ENCODE assay signal across 1 cellular context in the genomic region with DNA sequence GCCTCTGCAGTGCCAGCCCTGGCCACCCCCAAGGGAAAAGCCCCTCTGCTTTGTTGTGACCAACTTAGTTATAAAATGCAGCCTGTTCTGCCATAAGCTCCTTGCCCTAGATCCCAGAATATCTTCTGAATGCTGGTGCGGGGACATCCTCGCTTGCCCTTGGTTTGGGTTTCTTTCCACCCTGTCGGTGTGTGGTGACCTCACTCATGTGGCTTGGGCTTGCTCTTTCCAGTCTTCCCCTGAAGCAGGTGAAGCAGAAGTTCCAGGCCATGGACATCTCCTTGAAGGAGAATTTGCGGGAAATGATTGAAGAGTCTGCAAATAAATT.
TF ChIP-seq lines count a peak whose summit lies in the region.

No MANE protein-coding gene starts in this region.

TF ChIP-seq in K562, 482 proteins besides CTCF, POLR2A, EP300 and RAD21:
- TF ChIP-seq FOS (IDR thresholded peaks at IDR 0.05; ENCODE audit: extremely low read depth, insufficient read length): no peak
- no peak for TF ChIP-seq SMC3 (conservative IDR thresholded peaks at IDR 0.05; ENCODE audit: insufficient read depth, low read depth, low read length)
- TF ChIP-seq MYBL2 (IDR thresholded peaks at IDR 0.05; ENCODE audit: low read depth): no peak
- peak; percentile 4; the same call in 1 of the 2 replicates for TF ChIP-seq MYBL2 (CRISPR knock-in tag; IDR thresholded peaks at IDR 0.05; ENCODE audit: borderline replicate concordance)
- TF ChIP-seq ZNF143 (CRISPR knock-in tag; IDR thresholded peaks at IDR 0.05): no peak
- TF ChIP-seq ARHGAP35 (IDR thresholded peaks at IDR 0.05; ENCODE audit: partially characterized antibody): no peak
- no peak for TF ChIP-seq KAT8 (IDR thresholded peaks at IDR 0.05; ENCODE audit: low read depth)
- no peak for TF ChIP-seq SAFB2 (IDR thresholded peaks at IDR 0.05; ENCODE audit: borderline replicate concordance, low read depth, low read length, severe bottlenecking)
- no peak for TF ChIP-seq ZNF583 (CRISPR knock-in tag; IDR thresholded peaks at IDR 0.05)
- no peak for TF ChIP-seq FOXJ3 (CRISPR knock-in tag; IDR thresholded peaks at IDR 0.05)
- TF ChIP-seq HOXB6 (CRISPR knock-in tag; IDR thresholded peaks at IDR 0.05; ENCODE audit: borderline replicate concordance): no peak
- TF ChIP-seq MAZ (CRISPR knock-in tag; conservative IDR thresholded peaks at IDR 0.05 in 1 of 2, IDR thresholded peaks at IDR 0.05 in 1 of 2): no peak
- TF ChIP-seq NFRKB (IDR thresholded peaks at IDR 0.05; ENCODE audit: low read depth): no peak
- no peak for TF ChIP-seq ZNF408 (CRISPR knock-in tag; IDR thresholded peaks at IDR 0.05; ENCODE audit: low read depth)
- no peak for TF ChIP-seq ZNF561 (CRISPR knock-in tag; conservative IDR thresholded peaks at IDR 0.05)
- no peak for TF ChIP-seq POLR2AphosphoS5 (IDR thresholded peaks at IDR 0.05; ENCODE audit: control insufficient read depth, insufficient read depth, low read depth, low read length)
- 0 out of 2 replicates have a peak, but pooled peaks have one; percentile 22 for TF ChIP-seq PRMT5 (CRISPR knock-in tag; IDR thresholded peaks at IDR 0.05)
- TF ChIP-seq NCOA2 (IDR thresholded peaks at IDR 0.05; ENCODE audit: partially characterized antibody in 2 of 2): no peak
- peak; percentile 15; the same call in 1 of the 2 replicates for TF ChIP-seq PML (IDR thresholded peaks at IDR 0.05; ENCODE audit: low read length)
- no peak for TF ChIP-seq POLR2B (IDR thresholded peaks at IDR 0.05; ENCODE audit: low read depth, partially characterized antibody)
- peak; percentile 28 for TF ChIP-seq SAP30 (IDR thresholded peaks at IDR 0.05; ENCODE audit: borderline replicate concordance, insufficient read depth, low read depth, low read length, poor library complexity, severe bottlenecking)
- 0 out of 2 replicates have a peak, but pooled peaks have one; percentile 3 for TF ChIP-seq SP1 (CRISPR knock-in tag; IDR thresholded peaks at IDR 0.05)
- TF ChIP-seq, protein P1, sequence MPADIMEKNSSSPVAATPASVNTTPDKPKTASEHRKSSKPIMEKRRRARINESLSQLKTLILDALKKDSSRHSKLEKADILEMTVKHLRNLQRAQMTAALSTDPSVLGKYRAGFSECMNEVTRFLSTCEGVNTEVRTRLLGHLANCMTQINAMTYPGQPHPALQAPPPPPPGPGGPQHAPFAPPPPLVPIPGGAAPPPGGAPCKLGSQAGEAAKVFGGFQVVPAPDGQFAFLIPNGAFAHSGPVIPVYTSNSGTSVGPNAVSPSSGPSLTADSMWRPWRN (IDR thresholded peaks at IDR 0.05; ENCODE audit: low read depth): no peak
- no peak for TF ChIP-seq HMG20B (CRISPR knock-in tag; IDR thresholded peaks at IDR 0.05)
- TF ChIP-seq, protein P2, sequence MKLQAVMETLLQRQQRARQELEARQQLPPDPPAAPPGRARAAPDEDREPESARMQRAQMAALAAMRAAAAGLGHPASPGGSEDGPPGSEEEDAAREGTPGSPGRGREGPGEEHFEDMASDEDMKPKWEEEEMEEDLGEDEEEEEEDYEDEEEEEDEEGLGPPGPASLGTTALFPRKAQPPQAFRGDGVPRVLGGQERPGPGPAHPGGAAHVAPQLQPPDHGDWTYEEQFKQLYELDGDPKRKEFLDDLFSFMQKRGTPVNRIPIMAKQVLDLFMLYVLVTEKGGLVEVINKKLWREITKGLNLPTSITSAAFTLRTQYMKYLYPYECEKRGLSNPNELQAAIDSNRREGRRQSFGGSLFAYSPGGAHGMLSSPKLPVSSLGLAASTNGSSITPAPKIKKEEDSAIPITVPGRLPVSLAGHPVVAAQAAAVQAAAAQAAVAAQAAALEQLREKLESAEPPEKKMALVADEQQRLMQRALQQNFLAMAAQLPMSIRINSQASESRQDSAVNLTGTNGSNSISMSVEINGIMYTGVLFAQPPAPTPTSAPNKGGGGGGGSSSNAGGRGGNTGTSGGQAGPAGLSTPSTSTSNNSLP (IDR thresholded peaks at IDR 0.05; ENCODE audit: borderline replicate concordance, low read depth, low read length): no peak
- TF ChIP-seq KLF6 (CRISPR knock-in tag; IDR thresholded peaks at IDR 0.05; ENCODE audit: borderline replicate concordance): no peak
- TF ChIP-seq ZNF197 (CRISPR knock-in tag; IDR thresholded peaks at IDR 0.05; ENCODE audit: low read depth): no peak
- TF ChIP-seq GATAD2A (IDR thresholded peaks at IDR 0.05): no peak
- no peak for TF ChIP-seq PHB (CRISPR knock-in tag; IDR thresholded peaks at IDR 0.05)
- TF ChIP-seq ZNF282 (CRISPR knock-in tag; IDR thresholded peaks at IDR 0.05): 0 out of 2 replicates have a peak, but pooled peaks have one; percentile 16
- no peak for TF ChIP-seq JUN (IDR thresholded peaks at IDR 0.05; ENCODE audit: borderline replicate concordance, low read depth, low read length)
- TF ChIP-seq JUN (CRISPR knock-in tag; IDR thresholded peaks at IDR 0.05; ENCODE audit: borderline replicate concordance): peak; percentile 14; the same call in 1 of the 2 replicates
- no peak for TF ChIP-seq ZZZ3 (IDR thresholded peaks at IDR 0.05)
- no peak for TF ChIP-seq ARID1B (IDR thresholded peaks at IDR 0.05)
- no peak for TF ChIP-seq BRCA1 (IDR thresholded peaks at IDR 0.05)
- 0 out of 2 replicates have a peak, but pooled peaks have one; percentile 16 for TF ChIP-seq BRCA1 (CRISPR knock-in tag; IDR thresholded peaks at IDR 0.05)
- TF ChIP-seq, protein P3, sequence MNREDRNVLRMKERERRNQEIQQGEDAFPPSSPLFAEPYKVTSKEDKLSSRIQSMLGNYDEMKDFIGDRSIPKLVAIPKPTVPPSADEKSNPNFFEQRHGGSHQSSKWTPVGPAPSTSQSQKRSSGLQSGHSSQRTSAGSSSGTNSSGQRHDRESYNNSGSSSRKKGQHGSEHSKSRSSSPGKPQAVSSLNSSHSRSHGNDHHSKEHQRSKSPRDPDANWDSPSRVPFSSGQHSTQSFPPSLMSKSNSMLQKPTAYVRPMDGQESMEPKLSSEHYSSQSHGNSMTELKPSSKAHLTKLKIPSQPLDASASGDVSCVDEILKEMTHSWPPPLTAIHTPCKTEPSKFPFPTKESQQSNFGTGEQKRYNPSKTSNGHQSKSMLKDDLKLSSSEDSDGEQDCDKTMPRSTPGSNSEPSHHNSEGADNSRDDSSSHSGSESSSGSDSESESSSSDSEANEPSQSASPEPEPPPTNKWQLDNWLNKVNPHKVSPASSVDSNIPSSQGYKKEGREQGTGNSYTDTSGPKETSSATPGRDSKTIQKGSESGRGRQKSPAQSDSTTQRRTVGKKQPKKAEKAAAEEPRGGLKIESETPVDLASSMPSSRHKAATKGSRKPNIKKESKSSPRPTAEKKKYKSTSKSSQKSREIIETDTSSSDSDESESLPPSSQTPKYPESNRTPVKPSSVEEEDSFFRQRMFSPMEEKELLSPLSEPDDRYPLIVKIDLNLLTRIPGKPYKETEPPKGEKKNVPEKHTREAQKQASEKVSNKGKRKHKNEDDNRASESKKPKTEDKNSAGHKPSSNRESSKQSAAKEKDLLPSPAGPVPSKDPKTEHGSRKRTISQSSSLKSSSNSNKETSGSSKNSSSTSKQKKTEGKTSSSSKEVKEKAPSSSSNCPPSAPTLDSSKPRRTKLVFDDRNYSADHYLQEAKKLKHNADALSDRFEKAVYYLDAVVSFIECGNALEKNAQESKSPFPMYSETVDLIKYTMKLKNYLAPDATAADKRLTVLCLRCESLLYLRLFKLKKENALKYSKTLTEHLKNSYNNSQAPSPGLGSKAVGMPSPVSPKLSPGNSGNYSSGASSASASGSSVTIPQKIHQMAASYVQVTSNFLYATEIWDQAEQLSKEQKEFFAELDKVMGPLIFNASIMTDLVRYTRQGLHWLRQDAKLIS (CRISPR knock-in tag; IDR thresholded peaks at IDR 0.05): no peak
- TF ChIP-seq ZNF41 (CRISPR knock-in tag; conservative IDR thresholded peaks at IDR 0.05): no peak
- TF ChIP-seq, protein P4, sequence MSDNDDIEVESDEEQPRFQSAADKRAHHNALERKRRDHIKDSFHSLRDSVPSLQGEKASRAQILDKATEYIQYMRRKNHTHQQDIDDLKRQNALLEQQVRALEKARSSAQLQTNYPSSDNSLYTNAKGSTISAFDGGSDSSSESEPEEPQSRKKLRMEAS (CRISPR knock-in tag; IDR thresholded peaks at IDR 0.05): peak; percentile 11; the same call in 1 of the 2 replicates
